Comparison of ENCODE assay signal across 14 cellular contexts in the genomic region with DNA sequence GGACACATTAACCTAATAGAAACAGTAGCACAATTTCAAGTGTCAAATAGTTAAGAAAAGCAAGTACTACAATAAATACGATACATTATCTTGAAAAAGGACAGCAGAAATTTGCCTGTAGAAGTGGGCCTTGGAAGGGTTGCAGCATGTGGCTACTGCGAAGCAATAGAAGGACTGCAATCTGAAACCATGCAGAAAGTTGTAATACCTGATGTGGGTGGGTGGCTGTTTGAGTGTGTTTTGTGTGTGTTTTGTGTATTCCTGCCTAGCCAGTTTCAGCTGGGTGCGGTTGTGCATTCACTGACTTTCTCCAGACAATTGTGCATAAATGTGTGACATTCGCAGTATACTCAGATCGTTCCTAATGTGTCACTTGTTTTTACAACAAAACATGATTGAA.
"Had no signal": no experiment of that assay in that cellular context is flagged by ENCODE, and none has a peak within 500 bp of the region (broad histone marks: within the 10 kb centered on the region; RNA-seq: fewer than 3 reads in every experiment).

No MANE protein-coding gene starts in this region.

- ATAC-seq: sciatic nerve had no signal

- H3K27me3 Mint-ChIP-seq: dendritic cell treated with granulocyte-macrophage colony-stimulating factor and Interleukin-4, amounts not matched to agents 40 ng/mL and 50 ng/mL, for 4 days; naive B cell; stimulated activated naive CD8-positive, alpha-beta T cell treated with anti-CD3 and anti-CD28 coated beads, Interleukin-15, Interleukin-2, amounts not matched to agents 100 ng/mL and 50 ng/mL, for 24 hours had no signal

- H3K4me3 Mint-ChIP-seq: dendritic cell treated with granulocyte-macrophage colony-stimulating factor and Interleukin-4, amounts not matched to agents 40 ng/mL and 50 ng/mL, for 4 days; naive B cell; neural progenitor cell; stimulated activated naive CD8-positive, alpha-beta T cell treated with anti-CD3 and anti-CD28 coated beads, Interleukin-15, Interleukin-2, amounts not matched to agents 100 ng/mL and 50 ng/mL, for 24 hours had no signal

- H3K9me3 Mint-ChIP-seq: dendritic cell treated with granulocyte-macrophage colony-stimulating factor and Interleukin-4, amounts not matched to agents 40 ng/mL and 50 ng/mL, for 4 days; naive B cell; stimulated activated naive CD8-positive, alpha-beta T cell treated with anti-CD3 and anti-CD28 coated beads, Interleukin-15, Interleukin-2, amounts not matched to agents 100 ng/mL and 50 ng/mL, for 24 hours had no signal

- DNase-seq: activated CD4-positive, alpha-beta T cell treated with anti-CD3 and anti-CD28 coated beads, Interleukin-2, amount 50 U/mL, for 1 hour; activated CD8-positive, alpha-beta memory T cell treated with anti-CD3 and anti-CD28 coated beads for 24 hours; anterior cingulate cortex; cerebellar nuclear complex; erythroblast; left ventricle myocardium inferior; naive B cell; ovary; spleen; T-helper 2 cell had no signal

- H3K27ac Mint-ChIP-seq: dendritic cell treated with granulocyte-macrophage colony-stimulating factor and Interleukin-4, amounts not matched to agents 40 ng/mL and 50 ng/mL, for 4 days; naive B cell; neural progenitor cell; stimulated activated naive CD8-positive, alpha-beta T cell treated with anti-CD3 and anti-CD28 coated beads, Interleukin-15, Interleukin-2, amounts not matched to agents 100 ng/mL and 50 ng/mL, for 24 hours had no signal
